ENCODE assay signal across 31 cellular contexts in genomic region chr20:32199006-32199405, GRCh38. TPM values are rescaled to one million over a fixed set of nuclear protein-coding genes. Genes with fewer than 3 reads are reported as not detected.
DNase-seq lines count a peak whose midpoint lies in the region; ATAC-seq and TF ChIP-seq lines count a peak whose summit lies in the region.
"Had no signal": no experiment of that assay in that cellular context is flagged by ENCODE, and none has a peak within 500 bp of the region (broad histone marks: within the 10 kb centered on the region; RNA-seq: fewer than 3 reads in every experiment).

No MANE protein-coding gene starts in this region.

- 71 to 78% (median 76%) methylated on average over 4 of the region's 4 CpGs for WGBS in psoas muscle, 3 donors

- H2AFZ ChIP-seq in DND-41 (ENCODE audit: low read depth, low read length), result no peak overlapping the region
- H2AFZ ChIP-seq: parathyroid adenoma had no signal

- H3K36me3 Mint-ChIP-seq in activated CD4-positive, alpha-beta T cell treated with anti-CD3 and anti-CD28 coated beads, Interleukin-2, amount 10 ng/mL, durations not matched to agents 24 days and 14 days (ENCODE audit: low read depth), result peaks cover 80% of the 10 kb centered on the region
- peaks cover 94% of the 10 kb centered on the region for H3K36me3 Mint-ChIP-seq in activated T-helper 2 cell treated with anti-CD3 and anti-CD28 coated beads, Interferon-gamma antibody, Interleukin-2, Interleukin-4, amounts not matched to agents 10 μg/mL and 5 μg/mL and 100 μg/mL, durations not matched to agents 14 hours and 24 hours and 36 hours (ENCODE audit: low read depth)

- H3K4me2 ChIP-seq in DND-41 (ENCODE audit: insufficient read depth, low read length), result peak overlapping the region; percentile 8; the same call in 1 of the 2 replicates

- peaks cover 96% of the 10 kb centered on the region for H3K36me3 ChIP-seq in DND-41 (ENCODE audit: insufficient read depth, low read length)
- H3K36me3 ChIP-seq in psoas muscle (ENCODE audit: insufficient read depth in 1 of 2, low read depth in 1 of 2), result peaks cover 18 to 81% of the 10 kb centered on the region in 2 donors
- peaks cover 46 to 65% of the 10 kb centered on the region in 2 donors for H3K36me3 ChIP-seq in ascending aorta
- H3K36me3 ChIP-seq in left ventricle myocardium inferior, result peaks cover 79% of the 10 kb centered on the region

- peaks cover 69% of the 10 kb centered on the region for H3K79me2 ChIP-seq in DND-41 (ENCODE audit: insufficient read depth, low read length)

- TF ChIP-seq CTCF in DND-41 (IDR thresholded peaks at IDR 0.05; ENCODE audit: borderline replicate concordance, extremely low read depth, low read length, poor library complexity, severe bottlenecking) (no peak), psoas muscle (IDR thresholded peaks at IDR 0.05) (no peak), ascending aorta (IDR thresholded peaks at IDR 0.05) (no peak), left ventricle myocardium inferior (IDR thresholded peaks at IDR 0.05; ENCODE audit: borderline replicate concordance) (no peak)

- peaks cover 85% of the 10 kb centered on the region for H4K20me1 ChIP-seq in DND-41 (ENCODE audit: insufficient read depth, low read length)

- H3K4me3 ChIP-seq in DND-41 (ENCODE audit: low read depth in 1 of 2, low read length in 2 of 2) (no peak overlapping the region), psoas muscle (no peak overlapping the region), ascending aorta (no peak overlapping the region), left ventricle myocardium inferior (no peak overlapping the region)
- H3K4me3 ChIP-seq: cardiac muscle cell, coronary artery, heart right ventricle, SJSA1, thyroid gland, vagina had no signal

- peak overlapping the region; percentile 46 for H3K4me3 Mint-ChIP-seq in activated CD4-positive, alpha-beta T cell treated with anti-CD3 and anti-CD28 coated beads, Interleukin-2, amount 10 ng/mL, durations not matched to agents 24 days and 14 days
- peak overlapping the region; percentile 38 for H3K4me3 Mint-ChIP-seq in activated T-helper 2 cell treated with anti-CD3 and anti-CD28 coated beads, Interferon-gamma antibody, Interleukin-2, Interleukin-4, amounts not matched to agents 10 μg/mL and 5 μg/mL and 100 μg/mL, durations not matched to agents 14 hours and 24 hours and 36 hours (ENCODE audit: low read depth)
- H3K4me3 Mint-ChIP-seq: CD4-positive, alpha-beta T cell; neural crest cell; T-cell had no signal

- peaks cover 52% of the 10 kb centered on the region for H3K4me1 Mint-ChIP-seq in activated CD4-positive, alpha-beta T cell treated with anti-CD3 and anti-CD28 coated beads, Interleukin-2, amount 10 ng/mL, durations not matched to agents 24 days and 14 days
- peaks cover 43% of the 10 kb centered on the region for H3K4me1 Mint-ChIP-seq in activated T-helper 2 cell treated with anti-CD3 and anti-CD28 coated beads, Interferon-gamma antibody, Interleukin-2, Interleukin-4, amounts not matched to agents 10 μg/mL and 5 μg/mL and 100 μg/mL, durations not matched to agents 14 hours and 24 hours and 36 hours (ENCODE audit: low read depth)

- no peak for ATAC-seq in DND-41 (ENCODE audit: insufficient read depth, low read depth)
- ATAC-seq in psoas muscle, result no peak
- ATAC-seq in HG03469 (IDR thresholded peaks at IDR 0.05; ENCODE audit: unreplicated experiment), result no peak
- ATAC-seq: heart right ventricle, sciatic nerve, T-cell had no signal

- H3K27me3 Mint-ChIP-seq in activated CD4-positive, alpha-beta T cell treated with anti-CD3 and anti-CD28 coated beads, Interleukin-2, amount 10 ng/mL, durations not matched to agents 24 days and 14 days, result no peaks in the 10 kb centered on the region
- H3K27me3 Mint-ChIP-seq in activated T-helper 2 cell treated with anti-CD3 and anti-CD28 coated beads, Interferon-gamma antibody, Interleukin-2, Interleukin-4, amounts not matched to agents 10 μg/mL and 5 μg/mL and 100 μg/mL, durations not matched to agents 14 hours and 24 hours and 36 hours (ENCODE audit: low read depth), result no peaks in the 10 kb centered on the region
- H3K27me3 Mint-ChIP-seq: CD4-positive, alpha-beta T cell; T-cell had no signal

- peak overlapping the region; percentile 57 for H3K27ac Mint-ChIP-seq in activated CD4-positive, alpha-beta T cell treated with anti-CD3 and anti-CD28 coated beads, Interleukin-2, amount 10 ng/mL, durations not matched to agents 24 days and 14 days
- H3K27ac Mint-ChIP-seq in activated T-helper 2 cell treated with anti-CD3 and anti-CD28 coated beads, Interferon-gamma antibody, Interleukin-2, Interleukin-4, amounts not matched to agents 10 μg/mL and 5 μg/mL and 100 μg/mL, durations not matched to agents 14 hours and 24 hours and 36 hours, result peak overlapping the region; percentile 30
- H3K27ac Mint-ChIP-seq: CD4-positive, alpha-beta T cell had no signal

- no peak overlapping the region for H3K9ac ChIP-seq in DND-41 (ENCODE audit: low read depth, low read length)
- H3K9ac ChIP-seq: parathyroid adenoma had no signal

- no peak overlapping the region for H3K27ac ChIP-seq in DND-41 (ENCODE audit: low read length)
- peak overlapping the region; percentile 36 for H3K27ac ChIP-seq in psoas muscle
- H3K27ac ChIP-seq in ascending aorta, result no peak overlapping the region
- H3K27ac ChIP-seq in left ventricle myocardium inferior (replicated peaks), result no peak overlapping the region
- H3K27ac ChIP-seq: cardiac muscle cell, coronary artery, heart right ventricle, parathyroid adenoma, SJSA1, vagina had no signal

- intact Hi-C loops in activated CD4-positive, alpha-beta T cell treated with anti-CD3 and anti-CD28 coated beads, Interleukin-2, amount 10 ng/mL, durations not matched to agents 24 days and 14 days (cut with micrococcal nuclease), result no loop called here
- intact Hi-C loops in activated T-helper 2 cell treated with anti-CD3 and anti-CD28 coated beads, Interferon-gamma antibody, Interleukin-2, Interleukin-4, amounts not matched to agents 10 μg/mL and 5 μg/mL and 100 μg/mL, durations not matched to agents 14 hours and 24 hours and 36 hours (cut with micrococcal nuclease), result no loop called here
- intact Hi-C loops in psoas muscle (cut with DNase I), result no loop called here
- intact Hi-C loops in ascending aorta (cut with DNase I), result no loop called here
- intact Hi-C loops in left ventricle myocardium inferior (cut with micrococcal nuclease), result no loop called here

- no peaks in the 10 kb centered on the region for H3K9me3 Mint-ChIP-seq in activated CD4-positive, alpha-beta T cell treated with anti-CD3 and anti-CD28 coated beads, Interleukin-2, amount 10 ng/mL, durations not matched to agents 24 days and 14 days
- no peaks in the 10 kb centered on the region for H3K9me3 Mint-ChIP-seq in activated T-helper 2 cell treated with anti-CD3 and anti-CD28 coated beads, Interferon-gamma antibody, Interleukin-2, Interleukin-4, amounts not matched to agents 10 μg/mL and 5 μg/mL and 100 μg/mL, durations not matched to agents 14 hours and 24 hours and 36 hours
- H3K9me3 Mint-ChIP-seq: CD4-positive, alpha-beta T cell; neural crest cell; T-cell had no signal

- H3K4me1 ChIP-seq in DND-41 (ENCODE audit: insufficient read depth, low read length) (peaks cover 9% of the 10 kb centered on the region; the same call in 1 of the 2 replicates), psoas muscle (peaks cover 53% of the 10 kb centered on the region), ascending aorta (no peaks in the 10 kb centered on the region), left ventricle myocardium inferior (peaks cover 52% of the 10 kb centered on the region)
- H3K4me1 ChIP-seq: parathyroid adenoma, SJSA1 had no signal

- H3K9me3 ChIP-seq in DND-41 (ENCODE audit: insufficient read depth, low read length, severe bottlenecking) (no peaks in the 10 kb centered on the region), psoas muscle (no peaks in the 10 kb centered on the region), ascending aorta (no peaks in the 10 kb centered on the region), left ventricle myocardium inferior (replicated peaks) (no peaks in the 10 kb centered on the region)
- H3K9me3 ChIP-seq: heart right ventricle, SJSA1, thyroid gland, vagina had no signal

- H3K27me3 ChIP-seq in DND-41 (ENCODE audit: insufficient read depth, low read length, poor library complexity), result no peaks in the 10 kb centered on the region
- H3K27me3 ChIP-seq in psoas muscle (ENCODE audit: insufficient read depth in 3 of 3, low read length in 2 of 3), result no peaks in the 10 kb centered on the region
- no peaks in the 10 kb centered on the region for H3K27me3 ChIP-seq in ascending aorta
- H3K27me3 ChIP-seq in left ventricle myocardium inferior (ENCODE audit: low read depth), result no peaks in the 10 kb centered on the region
- H3K27me3 ChIP-seq: cardiac muscle cell, heart right ventricle, SJSA1, thyroid gland, vagina had no signal

- no peak for DNase-seq in activated CD4-positive, alpha-beta T cell treated with anti-CD3 and anti-CD28 coated beads, Interleukin-2, amount 10 ng/mL, durations not matched to agents 24 days and 14 days
- DNase-seq in activated CD4-positive, alpha-beta T cell treated with anti-CD3 and anti-CD28 coated beads, Interleukin-2, amount 50 U/mL, for 48 hours, result no peak
- DNase-seq in DND-41 (no peak), psoas muscle (no peak), ascending aorta (ENCODE audit: low spot score in 2 of 2) (no peak), left ventricle myocardium inferior (no peak)
- DNase-seq in activated T-helper 2 cell treated with anti-CD3 and anti-CD28 coated beads, Interferon-gamma antibody, Interleukin-2, Interleukin-4, amounts not matched to agents 10 μg/mL and 5 μg/mL and 100 μg/mL, durations not matched to agents 14 hours and 24 hours and 36 hours (ENCODE audit: low spot score), result no peak
- DNase-seq: activated CD4-positive, CD25-positive, alpha-beta regulatory T cell treated with anti-CD3 and anti-CD28 coated beads, Interleukin-2, amount 50 U/mL, for 72 hours; activated gamma-delta T cell treated with Interleukin-2 at 50 U/mL for 16 hours; aorta; CD4-positive, alpha-beta T cell; DMS 273 treated with DMSO at 0.1 percent for 48 hours; effector memory CD4-positive, alpha-beta T cell; HCEC 1CT; heart right ventricle; KBM-7; MM.1S; NCI-H2081; NCI-H226; stimulated activated CD4-positive, alpha-beta T cell treated with anti-CD3 and anti-CD28 coated beads, Interleukin-4, amount 100 ng/mL, for 4 hours; stimulated activated naive CD4-positive, alpha-beta T cell; T-cell had no signal

RNA-seq across cellular contexts. Expression of gene PLAGL2, which starts 8.5 kb away (rescaled TPM):
- 119 and 120 TPM in 2 replicates for total RNA-seq in activated CD4-positive, alpha-beta T cell treated with anti-CD3 and anti-CD28 coated beads, Interleukin-2, amount 10 ng/mL, durations not matched to agents 24 days and 14 days
- 125 and 126 TPM in 2 replicates for total RNA-seq in activated T-helper 2 cell treated with anti-CD3 and anti-CD28 coated beads, Interferon-gamma antibody, Interleukin-2, Interleukin-4, amounts not matched to agents 10 μg/mL and 5 μg/mL and 100 μg/mL, durations not matched to agents 14 hours and 24 hours and 36 hours
- total RNA-seq in psoas muscle (1 to 10 TPM; 4.9 to 9.6 (median 6.0) TPM), ascending aorta (6.7 TPM), left ventricle myocardium inferior (7.3 TPM)
- polyA plus RNA-seq in psoas muscle, result 1 to 10 TPM; 1.7 to 5.3 (median 2.3) TPM

RNA-seq across cellular contexts. Expression of gene POFUT1, which starts 8.7 kb away (rescaled TPM):
- 65.7 and 68.1 TPM in 2 replicates for total RNA-seq in activated CD4-positive, alpha-beta T cell treated with anti-CD3 and anti-CD28 coated beads, Interleukin-2, amount 10 ng/mL, durations not matched to agents 24 days and 14 days
- 67.4 and 68.8 TPM in 2 replicates for total RNA-seq in activated T-helper 2 cell treated with anti-CD3 and anti-CD28 coated beads, Interferon-gamma antibody, Interleukin-2, Interleukin-4, amounts not matched to agents 10 μg/mL and 5 μg/mL and 100 μg/mL, durations not matched to agents 14 hours and 24 hours and 36 hours
- total RNA-seq in psoas muscle, result 10 to 100 TPM; 14.0 to 20.8 (median 17.1) TPM
- polyA plus RNA-seq in psoas muscle, result 10 to 100 TPM in 1 of 3 donors, 1 to 10 TPM in 2; 7.8 to 22.9 (median 8.1) TPM
- 29.8 TPM for total RNA-seq in ascending aorta
- total RNA-seq in left ventricle myocardium inferior, result 28.9 TPM

Comparison
In these comparisons a context has a peak if more than half of its experiments do, and no peak if none do; other contexts are left out.
1. RNA of gene PLAGL2, which starts 8.5 kb away (total RNA-seq): 125 to 126 TPM in activated T-helper 2 cell treated with anti-CD3 and anti-CD28 coated beads, Interferon-gamma antibody, Interleukin-2, Interleukin-4, amounts not matched to agents 10 μg/mL and 5 μg/mL and 100 μg/mL, durations not matched to agents 14 hours and 24 hours and 36 hours and 119 to 120 TPM in activated CD4-positive, alpha-beta T cell treated with anti-CD3 and anti-CD28 coated beads, Interleukin-2, amount 10 ng/mL, durations not matched to agents 24 days and 14 days; 7.3 TPM in left ventricle myocardium inferior (single experiment), 6.7 TPM in ascending aorta (single experiment) and 4.9 to 9.6 TPM in psoas muscle; every median in the first group is over 10 times any median in the second.